Comparison of ENCODE assay signal across 11 cellular contexts in the genomic region with DNA sequence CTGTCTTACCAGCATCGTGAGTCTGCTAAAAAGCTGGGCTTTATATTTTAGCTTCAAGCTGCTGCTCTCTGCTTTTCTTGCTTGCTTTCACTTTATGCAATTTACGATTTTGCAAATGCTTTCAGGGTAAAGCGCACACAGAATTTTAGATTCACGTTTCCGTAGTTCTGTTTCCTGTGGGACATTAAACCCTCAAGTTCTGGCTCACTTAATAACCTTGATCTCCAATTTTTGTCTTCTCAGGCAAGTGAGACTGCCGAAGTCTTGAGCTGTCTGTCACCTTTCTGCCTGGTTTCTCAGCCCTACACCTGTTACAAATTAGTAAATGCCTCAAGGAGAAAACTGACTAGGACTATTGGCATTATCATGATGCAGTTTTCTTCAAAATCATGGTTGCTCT.
DNase-seq lines count a peak whose midpoint lies in the region; ATAC-seq lines count a peak whose summit lies in the region.
"Had no signal": no experiment of that assay in that cellular context is flagged by ENCODE, and none has a peak within 500 bp of the region (broad histone marks: within the 10 kb centered on the region; RNA-seq: fewer than 3 reads in every experiment).

No MANE protein-coding gene starts in this region.

- H3K27me3 Mint-ChIP-seq in activated naive CD8-positive, alpha-beta T cell, result no peaks in the 10 kb centered on the region
- H3K27me3 Mint-ChIP-seq in naive thymus-derived CD8-positive, alpha-beta T cell, result no peaks in the 10 kb centered on the region

- H3K27me3 ChIP-seq in ACC112 (ENCODE audit: insufficient read depth, low read length), result no peaks in the 10 kb centered on the region

- no peaks in the 10 kb centered on the region for H3K36me3 ChIP-seq in ACC112 (ENCODE audit: insufficient read depth, low read length)

- H3K4me1 ChIP-seq in ACC112 (ENCODE audit: control insufficient read depth, insufficient read depth, low read length, unreplicated experiment), result peaks cover 45% of the 10 kb centered on the region

- peak; percentile 67 to 78 for ATAC-seq in naive thymus-derived CD8-positive, alpha-beta T cell
- ATAC-seq in GM19452 (IDR thresholded peaks at IDR 0.05; ENCODE audit: unreplicated experiment) (no peak), HG03139 (IDR thresholded peaks at IDR 0.05; ENCODE audit: unreplicated experiment) (no peak), GM21423 (IDR thresholded peaks at IDR 0.05; ENCODE audit: unreplicated experiment) (no peak)

- H3K36me3 Mint-ChIP-seq in activated naive CD8-positive, alpha-beta T cell, result no peaks in the 10 kb centered on the region
- H3K36me3 Mint-ChIP-seq in naive thymus-derived CD8-positive, alpha-beta T cell, result no peaks in the 10 kb centered on the region

- H3K79me2 ChIP-seq in ACC112 (ENCODE audit: control insufficient read depth, insufficient read depth, low read length, unreplicated experiment), result no peaks in the 10 kb centered on the region

- H3K9me3 Mint-ChIP-seq in activated naive CD8-positive, alpha-beta T cell (ENCODE audit: low read depth), result no peaks in the 10 kb centered on the region
- peaks cover 0 to 2% (median 0%) of the 10 kb centered on the region in 9 donors for H3K9me3 Mint-ChIP-seq in naive thymus-derived CD8-positive, alpha-beta T cell

- peak overlapping the region; percentile 31 for H2AFZ ChIP-seq in ACC112 (ENCODE audit: low read length, unreplicated experiment)

- H3K4me1 Mint-ChIP-seq in activated naive CD8-positive, alpha-beta T cell (ENCODE audit: low read depth), result peaks cover 36% of the 10 kb centered on the region
- peaks cover 16 to 43% (median 34%) of the 10 kb centered on the region in 4 donors for H3K4me1 Mint-ChIP-seq in naive thymus-derived CD8-positive, alpha-beta T cell

- no peak overlapping the region for H3K4me3 ChIP-seq in ACC112 (ENCODE audit: low read depth, low read length)

- POLR2A ChIA-PET in naive thymus-derived CD8-positive, alpha-beta T cell (lab: Charles Lee), result interaction anchor here (0.6 to 1.4 kb wide), 3 partner anchors 51 to 171 kb away, joined by 3 to 6 read pairs (median 4); partner anchors contain the start of gene TGFBR2

- DNase-seq in EH (ENCODE audit: low read depth) (peak; percentile 32), DMS 273 treated with DMSO at 0.1 percent for 48 hours (lab: John Stamatoyannopoulos, UW) (no peak)
- DNase-seq in naive thymus-derived CD8-positive, alpha-beta T cell, result peak in 3 of 10 donors; percentile 23 to 44 (median 38)
- DNase-seq: activated effector memory CD4-positive, alpha-beta T cell treated with anti-CD3 and anti-CD28 coated beads, Interleukin-2, amount 50 U/mL, for 16 hours; occipital lobe; T-helper 9 cell had no signal

- peak overlapping the region; percentile 73 for H3K4me3 Mint-ChIP-seq in activated naive CD8-positive, alpha-beta T cell
- H3K4me3 Mint-ChIP-seq in naive thymus-derived CD8-positive, alpha-beta T cell, result peak overlapping the region; percentile 53 to 90 (median 81)

- peak overlapping the region; percentile 64 for H3K27ac Mint-ChIP-seq in activated naive CD8-positive, alpha-beta T cell
- H3K27ac Mint-ChIP-seq in naive thymus-derived CD8-positive, alpha-beta T cell, result peak overlapping the region; percentile 71 to 96 (median 90)

- no peak overlapping the region for H3K27ac ChIP-seq in ACC112 (ENCODE audit: low read depth, low read length)

Comparison
In these comparisons a context has a peak if more than half of its experiments do, and no peak if none do; other contexts are left out.
1. ATAC-seq: peak in naive thymus-derived CD8-positive, alpha-beta T cell (2 of 2); none in GM19452 (single experiment), HG03139 (single experiment) and GM21423 (single experiment).